In the genomic region with DNA sequence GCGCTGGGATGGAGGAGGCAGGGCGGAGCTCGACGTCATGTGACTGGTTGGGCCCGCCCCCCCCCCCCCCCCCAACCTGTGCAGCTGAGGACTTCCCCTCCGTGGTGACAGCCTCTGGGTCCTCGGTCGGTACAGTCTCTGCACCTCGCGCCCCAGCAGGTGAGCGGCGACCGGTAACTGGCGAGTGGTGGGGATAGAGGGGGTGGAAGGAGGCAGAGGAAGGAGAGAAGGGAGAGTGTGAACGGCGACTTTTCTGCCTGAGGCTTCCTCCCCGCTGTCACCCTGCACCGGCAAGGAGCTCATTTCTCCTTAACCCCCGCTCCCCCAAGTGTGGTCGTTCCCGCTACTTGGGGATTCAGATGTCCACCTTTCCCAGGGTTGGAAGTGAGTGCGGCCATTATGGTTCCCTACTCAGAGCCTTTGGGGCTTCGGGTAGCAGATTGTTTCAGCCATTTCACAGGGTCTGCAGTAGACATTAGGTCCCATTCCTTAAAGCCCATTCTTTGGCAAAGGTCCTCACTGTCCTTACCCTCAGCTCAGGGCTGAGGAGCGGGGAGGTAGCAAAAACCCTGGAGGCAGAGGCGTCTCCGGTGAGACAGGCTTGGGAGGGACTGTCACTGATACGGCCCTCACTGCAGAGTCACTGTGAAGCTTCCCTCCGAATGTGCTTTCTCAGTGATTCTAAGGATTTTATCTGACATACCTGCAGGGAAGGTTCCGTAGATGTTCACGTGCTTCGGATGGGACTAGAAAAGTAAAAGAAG, we compare ENCODE assay signal across 8 cellular contexts. TPM values are rescaled to one million over a fixed set of nuclear protein-coding genes. Genes with fewer than 3 reads are reported as not detected.
A peak's percentile ranks its signal among the peaks of the same experiment; 100 is the strongest.
DNase-seq lines count a peak whose midpoint lies in the region; ATAC-seq, FAIRE-seq and TF ChIP-seq lines count a peak whose summit lies in the region.

Gene ATP6V1A, plus strand, starts transcription at position 81 of the 764 bp plus-strand sequence. CDS start 31,719 bp downstream, outside the sequence.

- CTCF ChIA-PET in Calu3 (lab: Charles Lee), result interaction anchor here (0.5 to 1.3 kb wide), 3 partner anchors 11 to 98 kb away, joined by 3 read pairs; no protein-coding TSS in a partner anchor

- intact Hi-C loops in Calu3 (cut with micrococcal nuclease; ENCODE audit: unreplicated experiment), result no loop called here

- H3K36me3 ChIP-seq in iPS-18a (ENCODE audit: control insufficient read depth, low read depth, low read length) (no peaks in the 10 kb centered on the region), small intestine (ENCODE audit: control insufficient read depth in 2 of 2, insufficient read depth in 2 of 2, low read length in 2 of 2) (no peaks in the 10 kb centered on the region)

- 0% methylated on average over 29 to 31 of the region's 31 CpGs for WGBS in small intestine, 3 donors

- H3K9me3 ChIP-seq in iPS-18a (ENCODE audit: control insufficient read depth, low read depth, low read length), result no peaks in the 10 kb centered on the region
- no peaks in the 10 kb centered on the region for H3K9me3 ChIP-seq in small intestine (ENCODE audit: control insufficient read depth, low read depth)

- peak within 1 kb of the TSS; percentile 100 for H3K4me3 Mint-ChIP-seq in Calu3 (ENCODE audit: low read depth, unreplicated experiment)
- H3K4me3 Mint-ChIP-seq in T-helper 2 cell treated with Interferon-gamma antibody and Interleukin-4, amounts not matched to agents 5 μg/mL and 100 μg/mL, for 36 hours, result peak within 1 kb of the TSS; percentile 94

- DNase-seq in Calu3 (peak; percentile 71), HPDE6-E6E7 (ENCODE audit: extremely low spot score) (peak; percentile 80), astrocyte of the cerebellum (ENCODE audit: low read depth) (no peak), small intestine (peak; percentile 33), foreskin melanocyte (no peak)
- DNase-seq in T-helper 2 cell treated with Interferon-gamma antibody and Interleukin-4, amounts not matched to agents 5 μg/mL and 100 μg/mL, for 36 hours (ENCODE audit: low spot score), result peak; percentile 64

- in situ Hi-C loops in astrocyte of the cerebellum (cut with HindIII; ENCODE audit: low sequenced_read_pairs), result no loop called here

- peaks cover 24% of the 10 kb centered on the region for H3K4me1 Mint-ChIP-seq in Calu3 (ENCODE audit: low read depth, unreplicated experiment)
- H3K4me1 Mint-ChIP-seq in T-helper 2 cell treated with Interferon-gamma antibody and Interleukin-4, amounts not matched to agents 5 μg/mL and 100 μg/mL, for 36 hours (ENCODE audit: low read depth), result peaks cover 47% of the 10 kb centered on the region

- peaks cover 43% of the 10 kb centered on the region for H3K36me3 Mint-ChIP-seq in Calu3 (ENCODE audit: insufficient read depth, unreplicated experiment)
- peaks cover 11% of the 10 kb centered on the region for H3K36me3 Mint-ChIP-seq in T-helper 2 cell treated with Interferon-gamma antibody and Interleukin-4, amounts not matched to agents 5 μg/mL and 100 μg/mL, for 36 hours (ENCODE audit: low read depth)

- peak within 1 kb of the TSS; percentile 97 for H3K27ac Mint-ChIP-seq in Calu3 (ENCODE audit: unreplicated experiment)
- peak within 1 kb of the TSS; percentile 99 for H3K27ac Mint-ChIP-seq in T-helper 2 cell treated with Interferon-gamma antibody and Interleukin-4, amounts not matched to agents 5 μg/mL and 100 μg/mL, for 36 hours

- peak; percentile 44 for ATAC-seq in GM19455 (IDR thresholded peaks at IDR 0.05; ENCODE audit: unreplicated experiment)

- peaks cover 18% of the 10 kb centered on the region for H3K4me1 ChIP-seq in iPS-18a (ENCODE audit: control insufficient read depth, low read depth, low read length)
- peaks cover 0 to 4% of the 10 kb centered on the region in 2 donors for H3K4me1 ChIP-seq in small intestine (ENCODE audit: control insufficient read depth in 2 of 2, insufficient read depth in 1 of 2, low read depth in 1 of 2, low read length in 1 of 2)

- peak within 1 kb of the TSS; percentile 100 for H3K27ac ChIP-seq in iPS-18a (ENCODE audit: low read length)
- H3K27ac ChIP-seq in small intestine (ENCODE audit: low read depth in 1 of 2, low read length in 1 of 2), result peak within 1 kb of the TSS; percentile 90 to 99

- TF ChIP-seq CTCF in Calu3 (IDR thresholded peaks at IDR 0.05; ENCODE audit: unreplicated experiment) (no peak), astrocyte of the cerebellum (IDR thresholded peaks at IDR 0.05; ENCODE audit: low read depth, low read length, missing control alignments) (no peak)

- no peaks in the 10 kb centered on the region for H3K27me3 Mint-ChIP-seq in Calu3 (ENCODE audit: unreplicated experiment)
- no peaks in the 10 kb centered on the region for H3K27me3 Mint-ChIP-seq in T-helper 2 cell treated with Interferon-gamma antibody and Interleukin-4, amounts not matched to agents 5 μg/mL and 100 μg/mL, for 36 hours (ENCODE audit: low read depth)

- H3K27me3 ChIP-seq in iPS-18a (ENCODE audit: control insufficient read depth, insufficient read depth, low read length), result no peaks in the 10 kb centered on the region
- no peaks in the 10 kb centered on the region for H3K27me3 ChIP-seq in small intestine (ENCODE audit: control insufficient read depth in 2 of 2, insufficient read depth in 2 of 2, low read length in 2 of 2)

- peak within 1 kb of the TSS; percentile 99 for H3K9ac ChIP-seq in iPS-18a (ENCODE audit: low read length)

- TSS peak; percentile 40 for BruUV-seq in Calu3 (replicated peaks; lab: Mats Ljungman, UMichigan)

- H3K9me3 Mint-ChIP-seq in Calu3 (ENCODE audit: low read depth, unreplicated experiment), result no peaks in the 10 kb centered on the region
- no peaks in the 10 kb centered on the region for H3K9me3 Mint-ChIP-seq in T-helper 2 cell treated with Interferon-gamma antibody and Interleukin-4, amounts not matched to agents 5 μg/mL and 100 μg/mL, for 36 hours

- peak within 1 kb of the TSS; percentile 77 for H3K4me3 ChIP-seq in astrocyte of the cerebellum (ENCODE audit: low read depth, low read length)
- peak within 1 kb of the TSS; percentile 89 for H3K4me3 ChIP-seq in iPS-18a (ENCODE audit: low read length)
- H3K4me3 ChIP-seq in small intestine (ENCODE audit: low read depth in 1 of 2, low read length in 2 of 2), result peak within 1 kb of the TSS; percentile 75 to 89

- FAIRE-seq in small intestine (lab: Jason Lieb, UNC), result no peak

RNA-seq across cellular contexts. Expression of gene ATP6V1A, which starts in this region (rescaled TPM):
- 56.6 and 65.2 TPM in 2 replicates for total RNA-seq in Calu3 (2022)
- 10 to 100 TPM; 13.8 to 19.4 (median 15.9) TPM for polyA plus RNA-seq in small intestine

Comparison
In these comparisons a context has a peak if more than half of its experiments do, and no peak if none do; other contexts are left out.
1. DNase-seq: peak in Calu3 (single experiment), HPDE6-E6E7 (single experiment), T-helper 2 cell treated with Interferon-gamma antibody and Interleukin-4, amounts not matched to agents 5 μg/mL and 100 μg/mL, for 36 hours (single experiment) and small intestine (single experiment); none in astrocyte of the cerebellum (single experiment) and foreskin melanocyte (single experiment).
2. Peak in every context shown above with its lines, with median percentiles within 50 percentile points of each other: H3K4me3 ChIP-seq.